ENCODE assay signal across 8 cellular contexts in genomic region chr19:34365463-34366401, GRCh38. TPM values are rescaled to one million over a fixed set of nuclear protein-coding genes. Genes with fewer than 3 reads are reported as not detected.
DNase-seq lines count a peak whose midpoint lies in the region; ATAC-seq lines count a peak whose summit lies in the region.

No MANE protein-coding gene starts in this region.

- peak overlapping the region; percentile 81 to 83 for H3K9ac ChIP-seq in mucosa of rectum (ENCODE audit: low read depth in 1 of 2, low read length in 2 of 2)

- H3K4me1 ChIP-seq in esophagus (ENCODE audit: control insufficient read depth in 2 of 2, insufficient read depth in 2 of 2, low read length in 1 of 2) (peaks cover 5 to 21% of the 10 kb centered on the region in 2 donors), mucosa of rectum (ENCODE audit: control insufficient read depth in 2 of 2, insufficient read depth in 2 of 2, low read length in 2 of 2) (peaks cover 11 to 12% of the 10 kb centered on the region in 2 donors)

- H3K4me3 Mint-ChIP-seq in activated CD4-positive, alpha-beta T cell treated with anti-CD3 and anti-CD28 coated beads for 36 hours = peak overlapping the region; percentile 91
- H3K4me3 Mint-ChIP-seq in activated CD4-positive, alpha-beta T cell treated with anti-CD3 and anti-CD28 coated beads, Interleukin-2, amount 10 ng/mL, durations not matched to agents 24 days and 14 days = peak overlapping the region; percentile 100

- H3K9me3 Mint-ChIP-seq in activated CD4-positive, alpha-beta T cell treated with anti-CD3 and anti-CD28 coated beads for 36 hours (ENCODE audit: low read depth) = no peaks in the 10 kb centered on the region
- H3K9me3 Mint-ChIP-seq in activated CD4-positive, alpha-beta T cell treated with anti-CD3 and anti-CD28 coated beads, Interleukin-2, amount 10 ng/mL, durations not matched to agents 24 days and 14 days = no peaks in the 10 kb centered on the region

- H3K4me1 Mint-ChIP-seq in activated CD4-positive, alpha-beta T cell treated with anti-CD3 and anti-CD28 coated beads for 36 hours = peaks cover 47% of the 10 kb centered on the region
- peaks cover 58% of the 10 kb centered on the region for H3K4me1 Mint-ChIP-seq in activated CD4-positive, alpha-beta T cell treated with anti-CD3 and anti-CD28 coated beads, Interleukin-2, amount 10 ng/mL, durations not matched to agents 24 days and 14 days

- ATAC-seq in activated CD4-positive, alpha-beta T cell treated with anti-CD3 and anti-CD28 coated beads for 36 hours = no peak
- no peak for ATAC-seq in HG02623 (IDR thresholded peaks at IDR 0.05; ENCODE audit: unreplicated experiment)

- 5 to 6% methylated on average over 45 of the region's 45 CpGs for WGBS in esophagus, 2 donors

- H3K27ac ChIP-seq in esophagus (ENCODE audit: low read depth in 2 of 2, low read length in 1 of 2) (peak overlapping the region; percentile 69 to 87), mucosa of rectum (ENCODE audit: low read depth in 2 of 2, low read length in 2 of 2) (peak overlapping the region; percentile 70 to 82)

- H3K36me3 Mint-ChIP-seq in activated CD4-positive, alpha-beta T cell treated with anti-CD3 and anti-CD28 coated beads for 36 hours (ENCODE audit: low read depth) = peaks cover 49% of the 10 kb centered on the region
- peaks cover 51% of the 10 kb centered on the region for H3K36me3 Mint-ChIP-seq in activated CD4-positive, alpha-beta T cell treated with anti-CD3 and anti-CD28 coated beads, Interleukin-2, amount 10 ng/mL, durations not matched to agents 24 days and 14 days (ENCODE audit: low read depth)

- CTCF ChIA-PET in activated CD4-positive, alpha-beta T cell treated with anti-CD3 and anti-CD28 coated beads for 36 hours (lab: Charles Lee) = interaction anchor here (1.1 kb wide), 1 partner anchor 135 kb away, joined by 5 read pairs; no protein-coding TSS in a partner anchor

- no peaks in the 10 kb centered on the region for H3K27me3 Mint-ChIP-seq in activated CD4-positive, alpha-beta T cell treated with anti-CD3 and anti-CD28 coated beads for 36 hours
- H3K27me3 Mint-ChIP-seq in activated CD4-positive, alpha-beta T cell treated with anti-CD3 and anti-CD28 coated beads, Interleukin-2, amount 10 ng/mL, durations not matched to agents 24 days and 14 days = no peaks in the 10 kb centered on the region

- H3K36me3 ChIP-seq in esophagus (ENCODE audit: control insufficient read depth in 2 of 2, insufficient read depth in 2 of 2, low read length in 1 of 2) = peaks cover 4 to 28% of the 10 kb centered on the region in 2 donors
- H3K36me3 ChIP-seq in mucosa of rectum (ENCODE audit: control insufficient read depth in 2 of 2, insufficient read depth in 2 of 2, low read length in 2 of 2) = peaks cover 26 to 39% of the 10 kb centered on the region in 2 donors

- DNase-seq in activated CD4-positive, alpha-beta T cell treated with anti-CD3 and anti-CD28 coated beads for 36 hours = peak; percentile 45
- no peak for DNase-seq in activated CD4-positive, alpha-beta T cell treated with anti-CD3 and anti-CD28 coated beads for 1 hour
- DNase-seq in HuH-7 (ENCODE audit: low spot score) = peak; percentile 54
- peak; percentile 72 for DNase-seq in activated CD4-positive, alpha-beta T cell treated with anti-CD3 and anti-CD28 coated beads, Interleukin-2, amount 10 ng/mL, durations not matched to agents 24 days and 14 days
- DNase-seq in ureter (ENCODE audit: low spot score) = peak; percentile 62

- H3K27ac Mint-ChIP-seq in activated CD4-positive, alpha-beta T cell treated with anti-CD3 and anti-CD28 coated beads for 36 hours = peak overlapping the region; percentile 90
- H3K27ac Mint-ChIP-seq in activated CD4-positive, alpha-beta T cell treated with anti-CD3 and anti-CD28 coated beads, Interleukin-2, amount 10 ng/mL, durations not matched to agents 24 days and 14 days = peak overlapping the region; percentile 96

- H3K9me3 ChIP-seq in esophagus (ENCODE audit: control insufficient read depth in 2 of 2, insufficient read depth in 1 of 2, low read depth in 1 of 2, low read length in 1 of 2) (no peaks in the 10 kb centered on the region), mucosa of rectum (ENCODE audit: control insufficient read depth in 2 of 2, low read length in 2 of 2) (no peaks in the 10 kb centered on the region)

- H3K27me3 ChIP-seq in esophagus (ENCODE audit: control insufficient read depth in 1 of 2, insufficient read depth in 2 of 2, low read length in 2 of 2) (no peaks in the 10 kb centered on the region), mucosa of rectum (ENCODE audit: control insufficient read depth in 2 of 2, insufficient read depth in 2 of 2, low read length in 2 of 2) (no peaks in the 10 kb centered on the region)

- POLR2A ChIA-PET in activated CD4-positive, alpha-beta T cell treated with anti-CD3 and anti-CD28 coated beads for 36 hours (lab: Charles Lee) = interaction anchor here (0.6 to 0.8 kb wide), 2 partner anchors 34 to 188 kb away, joined by 3 to 6 read pairs; no protein-coding TSS in a partner anchor

- peak overlapping the region; percentile 66 to 90 for H3K4me3 ChIP-seq in esophagus (ENCODE audit: low read depth in 1 of 2, low read length in 2 of 2)
- H3K4me3 ChIP-seq in mucosa of rectum (ENCODE audit: low read length in 2 of 2) = peak overlapping the region; percentile 82 to 86

- intact Hi-C loops in activated CD4-positive, alpha-beta T cell treated with anti-CD3 and anti-CD28 coated beads for 36 hours (cut with DNase I, micrococcal nuclease) = loop anchor here (1.0 to 5.0 kb wide), 4 partner anchors 39 to 312 kb away; partner anchors contain the start of genes UBA2 (in 2 of the 2), PDCD2L (in 1 of the 2), SCGB2B2 (in 1 of the 2) and ZNF302 (in 1 of the 2)
- intact Hi-C loops in activated CD4-positive, alpha-beta T cell treated with anti-CD3 and anti-CD28 coated beads, Interleukin-2, amount 10 ng/mL, durations not matched to agents 24 days and 14 days (cut with micrococcal nuclease) = loop anchor here (2.0 kb wide), 1 partner anchor 63 kb away; the partner anchor contains the start of gene UBA2

RNA-seq across cellular contexts. Expression of gene GPI, which starts 0.7 kb away (rescaled TPM):
- total RNA-seq in activated CD4-positive, alpha-beta T cell treated with anti-CD3 and anti-CD28 coated beads for 36 hours = 100 to 1,000 TPM; 686 to 839 TPM
- total RNA-seq in activated CD4-positive, alpha-beta T cell treated with anti-CD3 and anti-CD28 coated beads, Interleukin-2, amount 10 ng/mL, durations not matched to agents 24 days and 14 days = 592 and 598 TPM in 2 replicates
- 100 to 1,000 TPM in 1 of 2 donors, 10 to 100 TPM in 1; 64.3 to 125 TPM for polyA plus RNA-seq in esophagus
- 229 TPM for total RNA-seq in ureter

RNA-seq across cellular contexts. Expression of gene PDCD2L, which starts 38.5 kb away (rescaled TPM):
- total RNA-seq in activated CD4-positive, alpha-beta T cell treated with anti-CD3 and anti-CD28 coated beads for 36 hours = 10 to 100 TPM; 31.0 to 35.2 TPM
- 44.4 and 50.8 TPM in 2 replicates for total RNA-seq in activated CD4-positive, alpha-beta T cell treated with anti-CD3 and anti-CD28 coated beads, Interleukin-2, amount 10 ng/mL, durations not matched to agents 24 days and 14 days
- polyA plus RNA-seq in esophagus = 10 to 100 TPM in 1 of 2 donors, 1 to 10 TPM in 1; 6.9 to 10.9 TPM
- 10.6 TPM for total RNA-seq in ureter
